ENCODE assay signal across 34 cellular contexts in genomic region chr6:29727637-29728036, GRCh38. TPM values are rescaled to one million over a fixed set of nuclear protein-coding genes. Genes with fewer than 3 reads are reported as not detected.
DNase-seq lines count a peak whose midpoint lies in the region; ATAC-seq and TF ChIP-seq lines count a peak whose summit lies in the region.
"Had no signal": no experiment of that assay in that cellular context is flagged by ENCODE, and none has a peak within 500 bp of the region (broad histone marks: within the 10 kb centered on the region; RNA-seq: fewer than 3 reads in every experiment).

No MANE protein-coding gene starts in this region.

- H3K27me3 Mint-ChIP-seq in activated CD4-positive, alpha-beta T cell treated with anti-CD3 and anti-CD28 coated beads for 36 hours = no peaks in the 10 kb centered on the region
- no peaks in the 10 kb centered on the region for H3K27me3 Mint-ChIP-seq in CD4-positive, alpha-beta T cell
- no peaks in the 10 kb centered on the region for H3K27me3 Mint-ChIP-seq in activated naive CD8-positive, alpha-beta T cell
- H3K27me3 Mint-ChIP-seq in naive thymus-derived CD8-positive, alpha-beta T cell = no peaks in the 10 kb centered on the region

- CTCF ChIA-PET in activated CD4-positive, alpha-beta T cell treated with anti-CD3 and anti-CD28 coated beads for 36 hours (lab: Charles Lee) = interaction anchor here (0.7 to 2.7 kb wide), 9 partner anchors 9 to 107 kb away, joined by 3 to 32 read pairs (median 3); no protein-coding TSS in a partner anchor
- CTCF ChIA-PET in CD4-positive, alpha-beta T cell (lab: Charles Lee) = interaction anchor here (1.6 kb wide), 2 partner anchors 10 to 26 kb away, joined by 4 read pairs; no protein-coding TSS in a partner anchor

- H3K4me3 Mint-ChIP-seq in activated CD4-positive, alpha-beta T cell treated with anti-CD3 and anti-CD28 coated beads for 36 hours = no peak overlapping the region
- peak overlapping the region; percentile 97 for H3K4me3 Mint-ChIP-seq in CD4-positive, alpha-beta T cell
- H3K4me3 Mint-ChIP-seq in activated naive CD8-positive, alpha-beta T cell = peak overlapping the region; percentile 57
- peak overlapping the region in 9 of 10 donors; percentile 54 to 98 (median 96) for H3K4me3 Mint-ChIP-seq in naive thymus-derived CD8-positive, alpha-beta T cell
- H3K4me3 Mint-ChIP-seq: endodermal cell had no signal

- H3K9me3 ChIP-seq in CD4-positive, alpha-beta T cell (ENCODE audit: control insufficient read depth, low read length) = no peaks in the 10 kb centered on the region
- H3K9me3 ChIP-seq: heart right ventricle, MG63, right lobe of liver, SK-N-SH had no signal

- POLR2A ChIA-PET in activated CD4-positive, alpha-beta T cell treated with anti-CD3 and anti-CD28 coated beads for 36 hours (lab: Charles Lee) = no interaction called here
- POLR2A ChIA-PET in CD4-positive, alpha-beta T cell (lab: Charles Lee) = interaction anchor here (0.6 to 4.5 kb wide), 8 partner anchors 10 to 237 kb away, joined by 3 to 44 read pairs (median 4); no protein-coding TSS in a partner anchor
- POLR2A ChIA-PET in naive thymus-derived CD8-positive, alpha-beta T cell (lab: Charles Lee) = interaction anchor here (0.6 to 4.8 kb wide), 11 partner anchors 9 to 217 kb away, joined by 3 to 39 read pairs (median 4); no protein-coding TSS in a partner anchor

- no peak for DNase-seq in activated CD4-positive, alpha-beta T cell treated with anti-CD3 and anti-CD28 coated beads for 36 hours
- DNase-seq in activated CD4-positive, alpha-beta T cell treated with anti-CD3 and anti-CD28 coated beads, Interleukin-2, amount 50 U/mL, for 48 hours = no peak
- DNase-seq in CD4-positive, alpha-beta T cell = no peak
- no peak for DNase-seq in naive thymus-derived CD8-positive, alpha-beta T cell
- no peak for DNase-seq in hepatic stellate cell (ENCODE audit: low spot score)
- DNase-seq in DMS153 (lab: John Stamatoyannopoulos, UW) = no peak
- DNase-seq: activated CD4-positive, alpha-beta T cell treated with anti-CD3 and anti-CD28 coated beads, Interleukin-2, amount 50 U/mL, for 1 hour; activated CD8-positive, alpha-beta memory T cell treated with anti-CD3 and anti-CD28 coated beads, Interleukin-2, amount 50 U/mL, for 4 hours; activated naive CD4-positive, alpha-beta T cell treated with anti-CD3 and anti-CD28 coated beads, Interleukin-2, amount 50 U/mL, for 16 hours; endodermal cell; foreskin fibroblast; heart right ventricle; mammary epithelial cell; MG63; NCI-H1105 treated with DMSO at 0.1 percent for 48 hours; NCI-H2029; NCI-H526; NK-92 treated with Interleukin-12 subunit alpha and Interleukin-12 subunit beta, amount 100 ng/mL, for 24 hours; PC-3; right lobe of liver; SK-N-SH; stimulated activated CD4-positive, alpha-beta T cell treated with anti-CD3 and anti-CD28 coated beads, Interleukin-2, amount 100 ng/mL, for 48 hours; T-helper 9 cell had no signal

- no peaks in the 10 kb centered on the region for H3K27me3 ChIP-seq in CD4-positive, alpha-beta T cell (ENCODE audit: control insufficient read depth, insufficient read depth, low read length)
- H3K27me3 ChIP-seq: heart right ventricle, MG63, right lobe of liver had no signal

- H3K27ac Mint-ChIP-seq in activated CD4-positive, alpha-beta T cell treated with anti-CD3 and anti-CD28 coated beads for 36 hours = peak overlapping the region; percentile 11
- peak overlapping the region; percentile 95 for H3K27ac Mint-ChIP-seq in CD4-positive, alpha-beta T cell
- H3K27ac Mint-ChIP-seq in activated naive CD8-positive, alpha-beta T cell = peak overlapping the region; percentile 87
- peak overlapping the region; percentile 58 to 99 (median 77) for H3K27ac Mint-ChIP-seq in naive thymus-derived CD8-positive, alpha-beta T cell
- H3K27ac Mint-ChIP-seq: endodermal cell, progenitor cell of endocrine pancreas had no signal

- no peaks in the 10 kb centered on the region for H3K9me3 Mint-ChIP-seq in activated CD4-positive, alpha-beta T cell treated with anti-CD3 and anti-CD28 coated beads for 36 hours (ENCODE audit: low read depth)
- H3K9me3 Mint-ChIP-seq in CD4-positive, alpha-beta T cell = no peaks in the 10 kb centered on the region
- no peaks in the 10 kb centered on the region for H3K9me3 Mint-ChIP-seq in activated naive CD8-positive, alpha-beta T cell (ENCODE audit: low read depth)
- no peaks in the 10 kb centered on the region for H3K9me3 Mint-ChIP-seq in naive thymus-derived CD8-positive, alpha-beta T cell
- H3K9me3 Mint-ChIP-seq: endodermal cell had no signal

- H3K4me1 Mint-ChIP-seq in activated CD4-positive, alpha-beta T cell treated with anti-CD3 and anti-CD28 coated beads for 36 hours = peaks cover 58% of the 10 kb centered on the region
- H3K4me1 Mint-ChIP-seq in CD4-positive, alpha-beta T cell (ENCODE audit: low read depth) = peaks cover 83% of the 10 kb centered on the region
- peaks cover 77% of the 10 kb centered on the region for H3K4me1 Mint-ChIP-seq in activated naive CD8-positive, alpha-beta T cell (ENCODE audit: low read depth)
- peaks cover 38 to 78% (median 69%) of the 10 kb centered on the region in 4 donors for H3K4me1 Mint-ChIP-seq in naive thymus-derived CD8-positive, alpha-beta T cell
- H3K4me1 Mint-ChIP-seq: endodermal cell had no signal

- TF ChIP-seq CTCF in CD4-positive, alpha-beta T cell (IDR thresholded peaks at IDR 0.05) = no peak

- intact Hi-C loops in activated CD4-positive, alpha-beta T cell treated with anti-CD3 and anti-CD28 coated beads for 36 hours (cut with DNase I, micrococcal nuclease) = no loop called here
- intact Hi-C loops in CD4-positive, alpha-beta T cell (cut with DNase I, micrococcal nuclease) = loop anchor here in 1 of 2 experiments (10.0 kb wide), 1 partner anchor 237 kb away; no protein-coding TSS in a partner anchor

- no peak for ATAC-seq in activated CD4-positive, alpha-beta T cell treated with anti-CD3 and anti-CD28 coated beads for 36 hours
- ATAC-seq in CD4-positive, alpha-beta T cell (ENCODE audit: poor library complexity) = no peak
- ATAC-seq in naive thymus-derived CD8-positive, alpha-beta T cell = no peak
- ATAC-seq in GM19463 (IDR thresholded peaks at IDR 0.05; ENCODE audit: unreplicated experiment) = no peak
- ATAC-seq: esophagus mucosa, heart right ventricle, K562, PC-3, right lobe of liver had no signal

- H3K27ac ChIP-seq in CD4-positive, alpha-beta T cell (ENCODE audit: low read depth, low read length) = no peak overlapping the region
- H3K27ac ChIP-seq: heart right ventricle, right lobe of liver, VCaP had no signal

- H3K36me3 Mint-ChIP-seq in activated CD4-positive, alpha-beta T cell treated with anti-CD3 and anti-CD28 coated beads for 36 hours (ENCODE audit: low read depth) = peaks cover 49% of the 10 kb centered on the region
- H3K36me3 Mint-ChIP-seq in CD4-positive, alpha-beta T cell (ENCODE audit: low read depth) = peaks cover 67% of the 10 kb centered on the region
- peaks cover 25% of the 10 kb centered on the region for H3K36me3 Mint-ChIP-seq in activated naive CD8-positive, alpha-beta T cell
- H3K36me3 Mint-ChIP-seq in naive thymus-derived CD8-positive, alpha-beta T cell = peaks cover 16 to 50% (median 34%) of the 10 kb centered on the region in 3 donors

RNA-seq across cellular contexts. Expression of gene HLA-F, which starts 4.4 kb away (rescaled TPM):
- total RNA-seq in activated CD4-positive, alpha-beta T cell treated with anti-CD3 and anti-CD28 coated beads for 36 hours = 100 to 1,000 TPM; 216 to 229 TPM
- total RNA-seq in CD4-positive, alpha-beta T cell = 100 to 1,000 TPM; 560 TPM
- total RNA-seq in naive thymus-derived CD8-positive, alpha-beta T cell = 100 to 1,000 TPM; 717 to 744 TPM
- 100 to 1,000 TPM; 457 to 626 (median 619) TPM for polyA plus RNA-seq in naive thymus-derived CD8-positive, alpha-beta T cell
- total RNA-seq: progenitor cell of endocrine pancreas had no signal

RNA-seq across cellular contexts. Expression of gene ZFP57, which starts 46.7 kb away (rescaled TPM):
- total RNA-seq in activated CD4-positive, alpha-beta T cell treated with anti-CD3 and anti-CD28 coated beads for 36 hours = not detected
- total RNA-seq in CD4-positive, alpha-beta T cell = not detected
- total RNA-seq in naive thymus-derived CD8-positive, alpha-beta T cell = 1 to 10 TPM; 4.6 to 5.6 TPM
- 1 to 10 TPM in 1 of 3 donors, not detected in 2; 1.8 TPM for polyA plus RNA-seq in naive thymus-derived CD8-positive, alpha-beta T cell
- total RNA-seq: A172, cardiac septum, HT1080, PC-3, temporal lobe, urinary bladder had no signal
- polyA plus RNA-seq: SK-N-SH, urinary bladder had no signal

Comparison
In these comparisons a context has a peak if more than half of its experiments do, and no peak if none do; other contexts are left out.
1. H3K27ac Mint-ChIP-seq: peak in every context shown above with its lines; median percentile 95 in CD4-positive, alpha-beta T cell; 87 in activated naive CD8-positive, alpha-beta T cell; 77 in naive thymus-derived CD8-positive, alpha-beta T cell; 11 in activated CD4-positive, alpha-beta T cell treated with anti-CD3 and anti-CD28 coated beads for 36 hours.
2. RNA of gene ZFP57, which starts 46.7 kb away (total RNA-seq): 4.6 to 5.6 TPM in naive thymus-derived CD8-positive, alpha-beta T cell; not detected in activated CD4-positive, alpha-beta T cell treated with anti-CD3 and anti-CD28 coated beads for 36 hours and not detected in CD4-positive, alpha-beta T cell; every median in the first group is over 4 times any median in the second.